In genomic region chr14:101553931-101554330, GRCh38 we compare ENCODE assay signal across 31 cellular contexts. TPM values are rescaled to one million over a fixed set of nuclear protein-coding genes. Genes with fewer than 3 reads are reported as not detected.
"Had no signal": no experiment of that assay in that cellular context is flagged by ENCODE, and none has a peak within 500 bp of the region (broad histone marks: within the 10 kb centered on the region; RNA-seq: fewer than 3 reads in every experiment).

No MANE protein-coding gene starts in this region.

- H3K4me1 ChIP-seq: ascending aorta had no signal

- H3K36me3 ChIP-seq: ascending aorta, cardiac muscle cell had no signal

- ATAC-seq: activated CD4-positive, alpha-beta T cell treated with anti-CD3 and anti-CD28 coated beads for 36 hours; activated CD8-positive, alpha-beta memory T cell treated with anti-CD3 and anti-CD28 coated beads, Interleukin-2, amount 10 ng/mL, durations not matched to agents 7 days and 5 days; activated CD8-positive, alpha-beta T cell treated with anti-CD3 and anti-CD28 coated beads, Interleukin-2, amount 10 ng/mL, durations not matched to agents 7 days and 5 days; activated naive CD8-positive, alpha-beta T cell treated with anti-CD3 and anti-CD28 coated beads, Interleukin-2, amount 50 U/mL, for 24 hours had no signal

- H3K27ac ChIP-seq: ascending aorta, cardiac muscle cell, VCaP had no signal

- H3K9me3 ChIP-seq: ascending aorta had no signal

- DNase-seq: activated B cell treated with CpG ODN at 0.5 μM for 24 hours; activated CD4-positive, alpha-beta memory T cell treated with anti-CD3 and anti-CD28 coated beads, Interleukin-2, amount 10 ng/mL, durations not matched to agents 7 days and 5 days; activated CD4-positive, alpha-beta T cell treated with anti-CD3 and anti-CD28 coated beads for 1 hour; activated CD4-positive, alpha-beta T cell treated with anti-CD3 and anti-CD28 coated beads for 36 hours; activated CD4-positive, alpha-beta T cell treated with anti-CD3 and anti-CD28 coated beads for 48 hours; activated CD4-positive, alpha-beta T cell treated with anti-CD3 and anti-CD28 coated beads, Interleukin-2, amount 10 ng/mL, durations not matched to agents 7 days and 5 days; activated CD4-positive, alpha-beta T cell treated with anti-CD3 and anti-CD28 coated beads, Interleukin-2, amount 50 U/mL, for 48 hours; activated CD8-positive, alpha-beta memory T cell treated with anti-CD3 and anti-CD28 coated beads for 24 hours; activated CD8-positive, alpha-beta memory T cell treated with anti-CD3 and anti-CD28 coated beads, Interleukin-2, amount 10 ng/mL, durations not matched to agents 7 days and 5 days; activated CD8-positive, alpha-beta memory T cell treated with anti-CD3 and anti-CD28 coated beads, Interleukin-2, amount 50 U/mL, for 48 hours; activated CD8-positive, alpha-beta T cell treated with anti-CD3 and anti-CD28 coated beads, Interleukin-2, amount 10 ng/mL, durations not matched to agents 7 days and 5 days; activated effector memory CD4-positive, alpha-beta T cell treated with Interleukin-2 at 50 U/mL for 16 hours; activated gamma-delta T cell; activated naive CD4-positive, alpha-beta T cell treated with anti-CD3 and anti-CD28 coated beads, Interleukin-2, amount 10 ng/mL, durations not matched to agents 7 days and 5 days; activated naive CD4-positive, alpha-beta T cell treated with Interleukin-2 at 50 U/mL for 16 hours; activated naive CD8-positive, alpha-beta T cell treated with anti-CD3 and anti-CD28 coated beads, Interleukin-2, amount 10 ng/mL, durations not matched to agents 7 days and 5 days; activated naive CD8-positive, alpha-beta T cell treated with anti-CD3 and anti-CD28 coated beads, Interleukin-2, amount 50 U/mL, for 24 hours; activated T-cell treated with anti-CD3 and anti-CD28 coated beads, Interleukin-2, amount 50 U/mL, for 24 hours; activated T-cell treated with anti-CD3 and anti-CD28 coated beads, Interleukin-2, amount 50 U/mL, for 48 hours; amygdala; anterior cingulate cortex; caudate nucleus; cerebellar nuclear complex; T-helper 1 cell; T-helper 2 cell; T-helper 9 cell had no signal

- H3K27me3 ChIP-seq: ascending aorta had no signal

- H3K4me3 ChIP-seq: ascending aorta, cardiac muscle cell had no signal

RNA-seq across cellular contexts. Expression of gene DIO3, which starts 7.4 kb away (rescaled TPM):
- total RNA-seq: activated B cell treated with CpG ODN at 0.5 μM for 24 hours; activated CD4-positive, alpha-beta memory T cell treated with anti-CD3 and anti-CD28 coated beads, Interleukin-2, amount 10 ng/mL, durations not matched to agents 7 days and 5 days; activated CD4-positive, alpha-beta T cell treated with anti-CD3 and anti-CD28 coated beads for 36 hours; activated CD4-positive, alpha-beta T cell treated with anti-CD3 and anti-CD28 coated beads, Interleukin-2, amount 10 ng/mL, durations not matched to agents 7 days and 5 days; activated CD8-positive, alpha-beta memory T cell treated with anti-CD3 and anti-CD28 coated beads, Interleukin-2, amount 10 ng/mL, durations not matched to agents 7 days and 5 days; activated CD8-positive, alpha-beta T cell treated with anti-CD3 and anti-CD28 coated beads, Interleukin-2, amount 10 ng/mL, durations not matched to agents 7 days and 5 days; activated naive CD8-positive, alpha-beta T cell treated with anti-CD3 and anti-CD28 coated beads, Interleukin-2, amount 10 ng/mL, durations not matched to agents 7 days and 5 days; activated T-helper 2 cell treated with anti-CD3 and anti-CD28 coated beads, Interferon-gamma antibody, Interleukin-2, Interleukin-4, amounts not matched to agents 10 μg/mL and 5 μg/mL and 100 μg/mL, durations not matched to agents 14 hours and 24 hours and 36 hours; ascending aorta; bronchial epithelial cell had no signal
- polyA plus RNA-seq: cardiac muscle cell had no signal
